Comparison of ENCODE assay signal across 2 cellular contexts in genomic region chr15:49062900-49063299, GRCh38.
A peak's percentile ranks its signal among the peaks of the same experiment; 100 is the strongest.
TF ChIP-seq lines count a peak whose summit lies in the region.

No MANE protein-coding gene starts in this region.

TF ChIP-seq in IMR-90, 13 proteins besides CTCF, POLR2A, EP300 and RAD21:
- no peak for TF ChIP-seq NFE2L2 (IDR thresholded peaks at IDR 0.05; ENCODE audit: low read depth, low read length)
- no peak for TF ChIP-seq MAFK (IDR thresholded peaks at IDR 0.05; ENCODE audit: low read depth, low read length)
- no peak for TF ChIP-seq BHLHE40 (IDR thresholded peaks at IDR 0.05; ENCODE audit: low read depth, low read length)
- TF ChIP-seq RFX5 (IDR thresholded peaks at IDR 0.05; ENCODE audit: low read depth, low read length): no peak
- no peak for TF ChIP-seq RCOR1 (IDR thresholded peaks at IDR 0.05; ENCODE audit: insufficient replicate concordance, low read length)
- TF ChIP-seq ELK1 (IDR thresholded peaks at IDR 0.05; ENCODE audit: borderline replicate concordance, low read depth, low read length): no peak
- no peak for TF ChIP-seq CHD1 (IDR thresholded peaks at IDR 0.05; ENCODE audit: low read depth, low read length)
- TF ChIP-seq MAZ (IDR thresholded peaks at IDR 0.05; ENCODE audit: borderline replicate concordance, low read depth, low read length): no peak

TF ChIP-seq in H1, 55 proteins besides CTCF, POLR2A, EP300 and RAD21:
- no peak for TF ChIP-seq HDAC2 (IDR thresholded peaks at IDR 0.05; ENCODE audit: borderline replicate concordance in 1 of 2, low read depth in 2 of 2, low read length in 2 of 2)
- no peak for TF ChIP-seq GTF2F1 (IDR thresholded peaks at IDR 0.05; ENCODE audit: borderline replicate concordance, low read depth, low read length)
- peak; percentile 88 for TF ChIP-seq MAX (IDR thresholded peaks at IDR 0.05)
- TF ChIP-seq KDM1A (IDR thresholded peaks at IDR 0.05; ENCODE audit: borderline replicate concordance, low read length): no peak
- TF ChIP-seq SAP30 (IDR thresholded peaks at IDR 0.05; ENCODE audit: insufficient read depth, insufficient replicate concordance, low read length): no peak
- peak; percentile 58; the same call in 1 of the 2 replicates for TF ChIP-seq E2F6 (IDR thresholded peaks at IDR 0.05)
- TF ChIP-seq, protein P1, sequence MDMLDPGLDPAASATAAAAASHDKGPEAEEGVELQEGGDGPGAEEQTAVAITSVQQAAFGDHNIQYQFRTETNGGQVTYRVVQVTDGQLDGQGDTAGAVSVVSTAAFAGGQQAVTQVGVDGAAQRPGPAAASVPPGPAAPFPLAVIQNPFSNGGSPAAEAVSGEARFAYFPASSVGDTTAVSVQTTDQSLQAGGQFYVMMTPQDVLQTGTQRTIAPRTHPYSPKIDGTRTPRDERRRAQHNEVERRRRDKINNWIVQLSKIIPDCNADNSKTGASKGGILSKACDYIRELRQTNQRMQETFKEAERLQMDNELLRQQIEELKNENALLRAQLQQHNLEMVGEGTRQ (IDR thresholded peaks at IDR 0.05; ENCODE audit: low read length): peak; percentile 57; the same call in 1 of the 2 replicates
- TF ChIP-seq RNF2 (IDR thresholded peaks at IDR 0.05; ENCODE audit: borderline replicate concordance, low read depth, low read length, missing control alignments, poor library complexity, severe bottlenecking): no peak
